In genomic region chr7:137399827-137400823, GRCh38 we compare ENCODE assay signal across 21 cellular contexts. TPM values are rescaled to one million over a fixed set of nuclear protein-coding genes. Genes with fewer than 3 reads are reported as not detected.
DNase-seq lines count a peak whose midpoint lies in the region; ATAC-seq, FAIRE-seq and TF ChIP-seq lines count a peak whose summit lies in the region.
"Had no signal": no experiment of that assay in that cellular context is flagged by ENCODE, and none has a peak within 500 bp of the region (broad histone marks: within the 10 kb centered on the region; RNA-seq: fewer than 3 reads in every experiment).

No MANE protein-coding gene starts in this region.

- intact Hi-C loops in heart right ventricle (cut with DNase I) = no loop called here
- intact Hi-C loops in HepG2 (cut with micrococcal nuclease; ENCODE audit: unreplicated experiment) = no loop called here

- H3K4me1 ChIP-seq in cardiac muscle cell (ENCODE audit: low read depth) (peaks cover 44% of the 10 kb centered on the region), heart right ventricle (no peaks in the 10 kb centered on the region), HepG2 (ENCODE audit: insufficient read depth, low read length) (no peaks in the 10 kb centered on the region)

- H3K4me2 ChIP-seq in HepG2 (ENCODE audit: low read depth, low read length) = no peak overlapping the region

- H3K27me3 Mint-ChIP-seq in brain = peaks cover 3% of the 10 kb centered on the region
- H3K27me3 Mint-ChIP-seq in activated T-helper 17 cell treated with anti-CD3 and anti-CD28 coated beads, Interleukin-2, amount 50 U/mL, for 72 hours = no peaks in the 10 kb centered on the region
- H3K27me3 Mint-ChIP-seq: central memory CD8-positive, alpha-beta T cell had no signal

- H3K79me2 ChIP-seq in HepG2 (ENCODE audit: insufficient read depth, low read length) = no peaks in the 10 kb centered on the region

- in situ Hi-C loops in HepG2 (cut with HindIII; ENCODE audit: extremely low pct_ligation_motif_present, low pct_unique_long_range_greater_than_20kb) = no loop called here

- no peaks in the 10 kb centered on the region for H3K9me3 ChIP-seq in cardiac muscle cell (ENCODE audit: low read depth)
- no peaks in the 10 kb centered on the region for H3K9me3 ChIP-seq in heart right ventricle
- no peaks in the 10 kb centered on the region for H3K9me3 ChIP-seq in HepG2 (ENCODE audit: low read length)
- H3K9me3 ChIP-seq: neutrophil had no signal

- 72 to 77% methylated on average over 7 of the region's 7 CpGs for WGBS in heart right ventricle, 2 donors
- WGBS in HepG2 (ENCODE audit: low lambda C conversion rate) = 29% methylated on average over 7 of the region's 7 CpGs

- no peak for FAIRE-seq in HepG2 (lab: Jason Lieb, UNC)
- FAIRE-seq: GM18507 had no signal

- no peak for TF ChIP-seq RAD21 in HepG2 (CRISPR knock-in tag; IDR thresholded peaks at IDR 0.05)

- H3K27ac ChIP-seq in cardiac muscle cell (peak overlapping the region; percentile 86), heart right ventricle (no peak overlapping the region), HepG2 (ENCODE audit: extremely low read length, insufficient read depth, low read length) (no peak overlapping the region)
- H3K27ac ChIP-seq: neutrophil had no signal

- H3K27ac Mint-ChIP-seq in brain = peak overlapping the region in 3 of 5 experiments; percentile 48 to 85 (median 63)
- no peak overlapping the region for H3K27ac Mint-ChIP-seq in activated T-helper 17 cell treated with anti-CD3 and anti-CD28 coated beads, Interleukin-2, amount 50 U/mL, for 72 hours
- H3K27ac Mint-ChIP-seq: activated CD4-positive, alpha-beta T cell treated with anti-CD3 and anti-CD28 coated beads for 36 hours; activated naive CD4-positive, alpha-beta T cell treated with anti-CD3 and anti-CD28 coated beads for 36 hours; mesothelial cell of epicardium had no signal

- DNase-seq in cardiac muscle cell (ENCODE audit: low read depth in 1 of 2, low spot score in 1 of 2) (peak in 1 of 2 donors; percentile 49), heart right ventricle (no peak), HepG2 (ENCODE audit: low spot score) (no peak), DMS79 (lab: John Stamatoyannopoulos, UW) (no peak), SK-N-DZ (ENCODE audit: low spot score) (no peak)
- no peak for DNase-seq in activated CD4-positive, alpha-beta T cell treated with anti-CD3 and anti-CD28 coated beads for 4 hours
- DNase-seq: activated CD4-positive, alpha-beta T cell treated with anti-CD3 and anti-CD28 coated beads for 36 hours; activated CD8-positive, alpha-beta memory T cell treated with anti-CD3 and anti-CD28 coated beads, Interleukin-2, amount 50 U/mL, for 4 hours; activated naive CD4-positive, alpha-beta T cell treated with anti-CD3 and anti-CD28 coated beads for 36 hours; COR-L47; Karpas-422; NCI-H1417 treated with DMSO at 0.1 percent for 48 hours; NK-92 treated with Interleukin-12 subunit alpha and Interleukin-12 subunit beta, amount 100 ng/mL, for 24 hours; SHP77 treated with DMSO at 0.1 percent for 48 hours; stimulated activated CD4-positive, alpha-beta T cell treated with anti-CD3 and anti-CD28 coated beads, Interleukin-4, amount 100 ng/mL, for 4 hours had no signal

- no peak for ATAC-seq in heart right ventricle
- ATAC-seq in HepG2 = no peak
- no peak for ATAC-seq in activated T-helper 17 cell treated with anti-CD3 and anti-CD28 coated beads, Interleukin-2, amount 50 U/mL, for 72 hours (replicated peaks)
- ATAC-seq: activated CD4-positive, alpha-beta T cell treated with anti-CD3 and anti-CD28 coated beads for 36 hours had no signal

- H3K36me3 ChIP-seq in cardiac muscle cell (no peaks in the 10 kb centered on the region), heart right ventricle (no peaks in the 10 kb centered on the region), HepG2 (replicated peaks in 1 of 2; ENCODE audit: control insufficient read depth in 1 of 2, insufficient read depth in 2 of 2, low read length in 2 of 2) (no peaks in the 10 kb centered on the region)
- H3K36me3 ChIP-seq: neutrophil had no signal

- H3K9ac ChIP-seq in HepG2 (ENCODE audit: insufficient read depth, low read depth, low read length) = no peak overlapping the region

- BruUV-seq in HepG2 (replicated peaks; lab: Mats Ljungman, UMichigan) = no TSS peak

- H2AFZ ChIP-seq in HepG2 (ENCODE audit: low read length) = no peak overlapping the region

- no peak for TF ChIP-seq POLR2A in HepG2 (IDR thresholded peaks at IDR 0.05; ENCODE audit: insufficient read depth in 1 of 2, low read depth in 2 of 2, low read length in 2 of 2)

- TF ChIP-seq EP300 in HepG2 (IDR thresholded peaks at IDR 0.05; ENCODE audit: low read depth in 2 of 2, low read length in 2 of 2) = no peak
- no peak for TF ChIP-seq EP300 in HepG2 (CRISPR knock-in tag; IDR thresholded peaks at IDR 0.05; ENCODE audit: borderline replicate concordance)

- no peak overlapping the region for H3K4me3 ChIP-seq in cardiac muscle cell
- no peak overlapping the region for H3K4me3 ChIP-seq in heart right ventricle
- no peak overlapping the region for H3K4me3 ChIP-seq in HepG2 (replicated peaks in 1 of 3; ENCODE audit: insufficient read depth in 1 of 3, low read depth in 2 of 3, low read length in 3 of 3)

- POLR2A ChIA-PET in HepG2 (lab: Yijun Ruan, JAX) = no interaction called here

- H3K4me3 Mint-ChIP-seq in brain = no peak overlapping the region
- no peak overlapping the region for H3K4me3 Mint-ChIP-seq in activated T-helper 17 cell treated with anti-CD3 and anti-CD28 coated beads, Interleukin-2, amount 50 U/mL, for 72 hours
- H3K4me3 Mint-ChIP-seq: activated CD4-positive, alpha-beta T cell treated with anti-CD3 and anti-CD28 coated beads for 36 hours; activated naive CD4-positive, alpha-beta T cell treated with anti-CD3 and anti-CD28 coated beads for 36 hours; central memory CD8-positive, alpha-beta T cell; mesothelial cell of epicardium had no signal

- CTCF ChIA-PET in HepG2 (lab: Yijun Ruan, JAX; ENCODE audit: low intra/inter-chr PET ratio, low total read pairs) = no interaction called here

- H3K36me3 Mint-ChIP-seq in brain = peaks cover 6% of the 10 kb centered on the region
- H3K36me3 Mint-ChIP-seq in activated T-helper 17 cell treated with anti-CD3 and anti-CD28 coated beads, Interleukin-2, amount 50 U/mL, for 72 hours (ENCODE audit: low read depth) = no peaks in the 10 kb centered on the region
- H3K36me3 Mint-ChIP-seq: mesothelial cell of epicardium had no signal

- no peaks in the 10 kb centered on the region for H3K9me3 Mint-ChIP-seq in brain
- peaks cover 4% of the 10 kb centered on the region for H3K9me3 Mint-ChIP-seq in activated T-helper 17 cell treated with anti-CD3 and anti-CD28 coated beads, Interleukin-2, amount 50 U/mL, for 72 hours
- H3K9me3 Mint-ChIP-seq: activated naive CD4-positive, alpha-beta T cell treated with anti-CD3 and anti-CD28 coated beads for 36 hours; mesothelial cell of epicardium had no signal

- H3K27me3 ChIP-seq in cardiac muscle cell = no peaks in the 10 kb centered on the region
- no peaks in the 10 kb centered on the region for H3K27me3 ChIP-seq in heart right ventricle
- 0 out of 5 replicates have a peak, but pooled peaks cover 0 to 1% of the 10 kb centered on the region in 2 experiments for H3K27me3 ChIP-seq in HepG2 (ENCODE audit: control insufficient read depth in 1 of 2, insufficient read depth in 2 of 2, low read length in 2 of 2)
- H3K27me3 ChIP-seq: neutrophil had no signal

- H4K20me1 ChIP-seq in HepG2 (ENCODE audit: insufficient read depth, low read length) = no peaks in the 10 kb centered on the region

- peaks cover 28% of the 10 kb centered on the region for H3K4me1 Mint-ChIP-seq in brain
- H3K4me1 Mint-ChIP-seq in activated T-helper 17 cell treated with anti-CD3 and anti-CD28 coated beads, Interleukin-2, amount 50 U/mL, for 72 hours = no peaks in the 10 kb centered on the region
- H3K4me1 Mint-ChIP-seq: activated CD4-positive, alpha-beta T cell treated with anti-CD3 and anti-CD28 coated beads for 36 hours; central memory CD8-positive, alpha-beta T cell had no signal

- TF ChIP-seq CTCF in cardiac muscle cell (IDR thresholded peaks at IDR 0.05; ENCODE audit: low read depth, low read length) (no peak), heart right ventricle (IDR thresholded peaks at IDR 0.05) (no peak), brain (conservative IDR thresholded peaks at IDR 0.05) (no peak), HepG2 (CRISPR knock-in tag; IDR thresholded peaks at IDR 0.05) (no peak)

TF ChIP-seq in HepG2, 621 proteins besides CTCF, POLR2A, EP300 and RAD21 (continues in another document):
- TF ChIP-seq NKX3-1 (CRISPR knock-in tag; IDR thresholded peaks at IDR 0.05) = no peak

RNA-seq across cellular contexts. Expression of gene PTN, which starts 56.6 kb away (rescaled TPM):
- total RNA-seq in cardiac muscle cell (82.1 and 183 TPM in 2 replicates), heart right ventricle (10 to 100 TPM in 8 of 10 donors, 1 to 10 TPM in 2; 6.6 to 22.4 (median 12.9) TPM), HepG2 (2016; rRNA removed; fragmentation: Illumina TruSeq; extraction: Trizol) (not detected in 2 replicates)
- polyA plus RNA-seq in cardiac muscle cell (68.5 and 125 TPM in 2 replicates), heart right ventricle (10 to 100 TPM in 1 of 2 donors, 1 to 10 TPM in 1; 7.9 to 23.0 TPM), brain (ENCODE audit: insufficient read depth, low read depth, low replicate concordance) (169 TPM), HepG2 (2011; rRNA removed) (not detected in 2 replicates)
- total RNA-seq in HepG2 (2016; cell fraction: cytosol; rRNA removed; fragmentation: Illumina TruSeq; extraction: Trizol; ENCODE audit: low read depth) = not detected in 2 replicates
- total RNA-seq in HepG2 (2016; cell fraction: insoluble cytoplasmic fraction; rRNA removed; fragmentation: Illumina TruSeq; extraction: Trizol) = not detected in 2 replicates
- total RNA-seq in HepG2 (2016; cell fraction: membrane; rRNA removed; fragmentation: Illumina TruSeq; extraction: Trizol) = not detected in 2 replicates
- total RNA-seq in HepG2 (2016; cell fraction: nucleus; rRNA removed; fragmentation: Illumina TruSeq; extraction: Trizol) = not detected in 2 replicates
- polyA plus RNA-seq in HepG2 (2011; cell fraction: cytosol; rRNA removed) = not detected in 2 replicates
- not detected in 2 replicates for polyA plus RNA-seq in HepG2 (2011; cell fraction: nucleus; rRNA removed)
- not detected in 2 replicates for polyA plus RNA-seq in HepG2 (2012)
- not detected in 2 replicates for polyA plus RNA-seq in HepG2 (2016; cell fraction: cytosol; fragmentation: Illumina TruSeq; extraction: Trizol; ENCODE audit: low read depth)
- polyA plus RNA-seq in HepG2 (2016; cell fraction: insoluble cytoplasmic fraction; fragmentation: Illumina TruSeq; extraction: Trizol; ENCODE audit: low read depth) = not detected in 2 replicates
- polyA plus RNA-seq in HepG2 (2016; cell fraction: membrane; fragmentation: Illumina TruSeq; extraction: Trizol; ENCODE audit: low read depth) = not detected in 2 replicates
- not detected in 2 replicates for polyA plus RNA-seq in HepG2 (2016; cell fraction: nucleus; fragmentation: Illumina TruSeq; extraction: Trizol; ENCODE audit: insufficient read depth, low read depth)
- polyA minus RNA-seq in HepG2 (2011; rRNA and poly(A)+ RNA removed; ENCODE audit: low replicate concordance) = not detected in 2 replicates
- not detected in 2 replicates for polyA minus RNA-seq in HepG2 (2011; cell fraction: cytosol; rRNA and poly(A)+ RNA removed)
- polyA minus RNA-seq in HepG2 (2011; cell fraction: nucleus; rRNA and poly(A)+ RNA removed) = not detected in 2 replicates
- under 1 TPM in 1 of 2 donors, not detected in 1; 0.37 TPM for total RNA-seq in activated T-helper 17 cell treated with anti-CD3 and anti-CD28 coated beads, Interleukin-2, amount 50 U/mL, for 72 hours
- polyA plus RNA-seq in SK-N-DZ (2014; cell fraction: cytosol; rRNA removed) = 20.9 and 22.6 TPM in 2 replicates
- polyA plus RNA-seq in SK-N-DZ (2014; cell fraction: nucleus; rRNA removed) = 14.9 and 16.4 TPM in 2 replicates
- total RNA-seq: activated CD4-positive, alpha-beta T cell treated with anti-CD3 and anti-CD28 coated beads for 36 hours; activated naive CD4-positive, alpha-beta T cell treated with anti-CD3 and anti-CD28 coated beads for 36 hours had no signal
